16 cellular contexts compared by ENCODE assay signal in the genomic region with DNA sequence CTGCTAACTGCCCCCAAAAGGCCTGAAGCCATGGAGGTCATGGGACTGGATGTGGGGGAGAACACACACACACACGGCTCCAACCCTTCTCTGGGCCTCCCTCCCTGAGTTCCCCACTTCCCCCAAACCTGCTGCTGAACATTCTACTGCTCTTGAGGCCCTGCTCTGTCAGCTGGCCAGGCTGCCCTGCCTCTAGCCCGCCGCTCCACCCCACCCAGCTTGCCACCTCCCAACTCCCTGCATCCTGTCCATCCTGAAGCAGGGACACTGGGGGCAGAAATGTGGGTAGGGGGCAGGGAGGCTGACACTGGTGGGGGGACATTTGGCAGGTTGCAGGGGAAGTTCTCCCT. TPM values are rescaled to one million over a fixed set of nuclear protein-coding genes. Genes with fewer than 3 reads are reported as not detected.
DNase-seq lines count a peak whose midpoint lies in the region; ATAC-seq and TF ChIP-seq lines count a peak whose summit lies in the region.
"Had no signal": no experiment of that assay in that cellular context is flagged by ENCODE, and none has a peak within 500 bp of the region (broad histone marks: within the 10 kb centered on the region; RNA-seq: fewer than 3 reads in every experiment).

No MANE protein-coding gene starts in this region.

- H3K27ac ChIP-seq in right atrium auricular region (peak overlapping the region; percentile 77 to 91), WERI-Rb-1 (no peak overlapping the region; the same call in 1 of the 2 replicates), A673 (ENCODE audit: low read depth, low read length, poor library complexity, severe bottlenecking) (no peak overlapping the region)
- H3K27ac ChIP-seq: SJSA1 had no signal

- TF ChIP-seq CTCF in right atrium auricular region (IDR thresholded peaks at IDR 0.05): no peak
- TF ChIP-seq CTCF in WERI-Rb-1 (IDR thresholded peaks at IDR 0.05; ENCODE audit: low read depth, low read length): no peak
- no peak for TF ChIP-seq CTCF in A673 (conservative IDR thresholded peaks at IDR 0.05; ENCODE audit: low read depth, low read length)
- no peak for TF ChIP-seq CTCF in endothelial cell (IDR thresholded peaks at IDR 0.05; ENCODE audit: unreplicated experiment)

- H3K4me3 Mint-ChIP-seq in immature natural killer cell: peak overlapping the region in 3 of 5 donors; percentile 18 to 80 (median 30)
- no peak overlapping the region for H3K4me3 Mint-ChIP-seq in endothelial cell (ENCODE audit: unreplicated experiment)

- H3K27me3 ChIP-seq in right atrium auricular region: no peaks in the 10 kb centered on the region
- H3K27me3 ChIP-seq in WERI-Rb-1 (ENCODE audit: insufficient read depth, low read depth, severe bottlenecking): no peaks in the 10 kb centered on the region
- H3K27me3 ChIP-seq in A673 (replicated peaks; ENCODE audit: insufficient read depth, low read depth, low read length, poor library complexity): peaks cover 8% of the 10 kb centered on the region

- no peaks in the 10 kb centered on the region for H3K36me3 Mint-ChIP-seq in immature natural killer cell
- peaks cover 6% of the 10 kb centered on the region for H3K36me3 Mint-ChIP-seq in endothelial cell (ENCODE audit: low read depth, unreplicated experiment)

- H3K4me3 ChIP-seq in right atrium auricular region: peak overlapping the region in 1 of 2 donors; percentile 62
- H3K4me3 ChIP-seq in WERI-Rb-1 (ENCODE audit: low read depth, low read length): peak overlapping the region; percentile 41
- no peak overlapping the region for H3K4me3 ChIP-seq in A673 (ENCODE audit: low read depth, low read length, poor library complexity, severe bottlenecking)
- H3K4me3 ChIP-seq: SJSA1 had no signal

- H3K4me1 ChIP-seq in right atrium auricular region (peaks cover 4 to 58% of the 10 kb centered on the region in 2 donors), A673 (ENCODE audit: insufficient read depth, low read length, poor library complexity, severe bottlenecking) (peaks cover 10% of the 10 kb centered on the region)

- CTCF ChIA-PET in A673 (lab: Charles Lee): no interaction called here

- H3K27me3 Mint-ChIP-seq in immature natural killer cell (ENCODE audit: low read depth in 3 of 3): peaks cover 27 to 44% (median 34%) of the 10 kb centered on the region in 3 donors
- H3K27me3 Mint-ChIP-seq in endothelial cell (ENCODE audit: unreplicated experiment): peaks cover 27% of the 10 kb centered on the region

- intact Hi-C loops in Right ventricle myocardium inferior (cut with DNase I) (no loop called here), A673 (cut with micrococcal nuclease; ENCODE audit: unreplicated experiment) (no loop called here)

- ATAC-seq in Right ventricle myocardium inferior (no peak), GM18505 (IDR thresholded peaks at IDR 0.05; ENCODE audit: unreplicated experiment) (no peak)

- no peak for TF ChIP-seq POLR2A in GM18505 (IDR thresholded peaks at IDR 0.05; ENCODE audit: borderline replicate concordance, extremely low read depth, insufficient read depth, insufficient read length)

- H3K9me3 ChIP-seq in right atrium auricular region (no peaks in the 10 kb centered on the region), WERI-Rb-1 (ENCODE audit: severe bottlenecking) (no peaks in the 10 kb centered on the region), A673 (ENCODE audit: low read depth, low read length, poor library complexity, severe bottlenecking) (no peaks in the 10 kb centered on the region)

- no peak overlapping the region for H3K27ac Mint-ChIP-seq in immature natural killer cell
- no peak overlapping the region for H3K27ac Mint-ChIP-seq in endothelial cell (ENCODE audit: unreplicated experiment)

- H3K4me1 Mint-ChIP-seq in immature natural killer cell: peaks cover 0 to 12% of the 10 kb centered on the region in 2 donors
- H3K4me1 Mint-ChIP-seq in endothelial cell (ENCODE audit: unreplicated experiment): peaks cover 2% of the 10 kb centered on the region

- H3K9me3 Mint-ChIP-seq in immature natural killer cell (no peaks in the 10 kb centered on the region), endothelial cell (ENCODE audit: unreplicated experiment) (no peaks in the 10 kb centered on the region)

- no peak for DNase-seq in right atrium auricular region (ENCODE audit: low spot score)
- DNase-seq in Right ventricle myocardium inferior (ENCODE audit: missing footprints): no peak
- DNase-seq in WERI-Rb-1: no peak
- DNase-seq in immature natural killer cell: no peak
- no peak for DNase-seq in A673 (ENCODE audit: low spot score)
- no peak for DNase-seq in endothelial cell (ENCODE audit: low spot score)
- DNase-seq in NCI-H1092 (lab: John Stamatoyannopoulos, UW): no peak
- DNase-seq: effector CD4-positive, alpha-beta T cell; foreskin melanocyte; Karpas-422; NCI-H187 treated with DMSO at 0.1 percent for 48 hours; retina; stimulated activated CD4-positive, alpha-beta T cell treated with anti-CD3 and anti-CD28 coated beads, Interleukin-2, amount 100 ng/mL, for 48 hours had no signal

- no TSS peak for BruUV-seq in A673 (replicated peaks; lab: Mats Ljungman, UMichigan)

- POLR2A ChIA-PET in A673 (lab: Charles Lee; ENCODE audit: low non-redundant PET): no interaction called here

- no peaks in the 10 kb centered on the region for H3K36me3 ChIP-seq in right atrium auricular region
- H3K36me3 ChIP-seq in WERI-Rb-1: no peaks in the 10 kb centered on the region; the same call in 1 of the 2 replicates
- H3K36me3 ChIP-seq in A673 (ENCODE audit: insufficient read depth, low read length, poor library complexity, severe bottlenecking): no peaks in the 10 kb centered on the region
- H3K36me3 ChIP-seq: SJSA1 had no signal

RNA-seq across cellular contexts. Expression of gene KCNJ4, which starts 1.0 kb away (rescaled TPM):
- 10 to 100 TPM in 1 of 2 donors, 1 to 10 TPM in 1; 7.0 to 36.7 TPM for total RNA-seq in right atrium auricular region
- total RNA-seq in Right ventricle myocardium inferior: 16.0 TPM
- not detected for polyA plus RNA-seq in immature natural killer cell
- 1.0 and 1.4 TPM in 2 replicates for total RNA-seq in A673 (2021)
- 0.21 TPM for total RNA-seq in endothelial cell (ENCODE audit: unreplicated experiment)
- total RNA-seq: SJSA1 had no signal
- polyA plus RNA-seq: BJ had no signal

RNA-seq across cellular contexts. Expression of gene KDELR3, which starts 13.9 kb away (rescaled TPM):
- total RNA-seq in right atrium auricular region: 1 to 10 TPM; 8.0 to 9.2 TPM
- 4.4 TPM for total RNA-seq in Right ventricle myocardium inferior
- polyA plus RNA-seq in immature natural killer cell: under 1 TPM in 1 of 3 donors, not detected in 2; 0.56 TPM
- 4.0 and 6.5 TPM in 2 replicates for total RNA-seq in A673 (2021)
- 3.7 TPM for total RNA-seq in endothelial cell (ENCODE audit: unreplicated experiment)

RNA-seq across cellular contexts. Expression of gene DDX17, which starts 52.1 kb away (rescaled TPM):
- total RNA-seq in right atrium auricular region (100 to 1,000 TPM; 161 to 178 TPM), Right ventricle myocardium inferior (195 TPM), A673 (2021) (343 and 350 TPM in 2 replicates), endothelial cell (ENCODE audit: unreplicated experiment) (492 TPM)
- 10 to 100 TPM; 25.9 to 59.1 (median 26.9) TPM for polyA plus RNA-seq in immature natural killer cell

Comparison
In these comparisons a context has a peak if more than half of its experiments do, and no peak if none do; other contexts are left out.
1. H3K27ac ChIP-seq: peak in right atrium auricular region (2 of 2); none in WERI-Rb-1 (single experiment) and A673 (single experiment).